ENCODE assay signal across 19 cellular contexts in genomic region chr1:29390491-29391361, GRCh38.
"Had no signal": no experiment of that assay in that cellular context is flagged by ENCODE, and none has a peak within 500 bp of the region (broad histone marks: within the 10 kb centered on the region; RNA-seq: fewer than 3 reads in every experiment).

No MANE protein-coding gene starts in this region.

- H3K9me3 ChIP-seq: ovary, stomach, upper lobe of left lung had no signal

- DNase-seq: activated CD4-positive, alpha-beta memory T cell treated with anti-CD3 and anti-CD28 coated beads, Interleukin-2, amount 10 ng/mL, durations not matched to agents 7 days and 5 days; activated CD4-positive, alpha-beta T cell treated with anti-CD3 and anti-CD28 coated beads for 48 hours; activated CD4-positive, CD25-positive, alpha-beta regulatory T cell; activated effector memory CD4-positive, alpha-beta T cell treated with Interleukin-2 at 50 U/mL for 16 hours; activated naive CD4-positive, alpha-beta T cell treated with anti-CD3 and anti-CD28 coated beads, Interleukin-2, amount 10 ng/mL, durations not matched to agents 7 days and 5 days; activated naive CD8-positive, alpha-beta T cell treated with anti-CD3 and anti-CD28 coated beads, Interleukin-2, amount 50 U/mL, for 24 hours; activated T-cell treated with anti-CD3 and anti-CD28 coated beads, Interleukin-2, amount 50 U/mL, for 48 hours; aorta; brain microvascular endothelial cell; effector memory CD8-positive, alpha-beta T cell; ovary; stimulated activated CD4-positive, alpha-beta T cell treated with anti-CD3 and anti-CD28 coated beads, Interleukin-4, amount 100 ng/mL, for 1 hour; stomach; T-cell; upper lobe of left lung had no signal

- H3K4me3 ChIP-seq: hepatocyte, ovary, smooth muscle cell, stomach, upper lobe of left lung had no signal

- H3K4me2 ChIP-seq: hepatocyte, smooth muscle cell had no signal

- H3K79me2 ChIP-seq: hepatocyte had no signal

- H3K36me3 ChIP-seq: brain microvascular endothelial cell, ovary, stomach, upper lobe of left lung had no signal

- H3K27me3 ChIP-seq: brain microvascular endothelial cell, ovary, upper lobe of left lung had no signal

- ATAC-seq: activated naive CD8-positive, alpha-beta T cell treated with anti-CD3 and anti-CD28 coated beads, Interleukin-2, amount 50 U/mL, for 24 hours; effector memory CD8-positive, alpha-beta T cell; sciatic nerve; stimulated activated effector memory CD8-positive, alpha-beta T cell treated with anti-CD3 and anti-CD28 coated beads, Interleukin-12 subunit alpha, Interleukin-12 subunit beta, amount 100 ng/mL, for 72 hours; T-cell had no signal

- H2AFZ ChIP-seq: hepatocyte had no signal

- H3K27ac ChIP-seq: brain microvascular endothelial cell, hepatocyte, ovary, stomach, upper lobe of left lung had no signal

- H3K4me1 ChIP-seq: stomach had no signal
